In the genomic region with DNA sequence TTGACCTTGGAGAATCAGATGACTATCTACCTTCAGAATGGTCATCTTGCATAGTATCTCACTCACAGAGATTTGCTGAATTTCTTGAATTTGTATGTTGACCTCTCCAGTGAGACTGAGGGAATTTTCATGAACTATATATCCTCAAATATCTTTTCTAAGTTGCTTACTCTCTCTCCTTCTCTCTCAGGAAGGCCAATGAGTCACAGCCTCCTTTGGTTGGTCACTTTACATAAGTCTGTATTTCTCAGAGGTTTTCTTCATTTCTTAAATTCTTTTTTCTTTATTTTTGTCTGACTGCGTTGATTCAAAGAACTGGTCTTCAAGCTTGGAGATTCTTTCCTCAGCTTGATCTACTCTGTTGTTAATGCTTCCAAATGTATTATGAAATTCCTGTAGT, we compare ENCODE assay signal across 21 cellular contexts. TPM values are rescaled to one million over a fixed set of nuclear protein-coding genes. Genes with fewer than 3 reads are reported as not detected.
A peak's percentile ranks its signal among the peaks of the same experiment; 100 is the strongest.
DNase-seq lines count a peak whose midpoint lies in the region; ATAC-seq and TF ChIP-seq lines count a peak whose summit lies in the region.
"Had no signal": no experiment of that assay in that cellular context is flagged by ENCODE, and none has a peak within 500 bp of the region (broad histone marks: within the 10 kb centered on the region; RNA-seq: fewer than 3 reads in every experiment).

No MANE protein-coding gene starts in this region.

- DNase-seq in EL (peak; percentile 13), M059J (ENCODE audit: low read depth) (peak; percentile 45), choroid plexus epithelial cell (ENCODE audit: low read depth) (peak; percentile 28), mesendoderm (no peak), heart left ventricle (no peak), kidney tubule cell (ENCODE audit: low spot score) (no peak), Caco-2 (no peak), Calu3 (no peak)
- DNase-seq: CD8-positive, alpha-beta memory T cell; DMS53; KBM-7; NCI-H1105; NCI-H146; NCI-H2029; NCI-H345; NCI-H524; NCI-H774 had no signal

- intact Hi-C loops in heart left ventricle (cut with DNase I) (no loop called here), Caco-2 (cut with micrococcal nuclease; ENCODE audit: unreplicated experiment) (no loop called here), Calu3 (cut with micrococcal nuclease; ENCODE audit: unreplicated experiment) (no loop called here)

- H3K79me2 ChIP-seq in mesendoderm (ENCODE audit: control insufficient read depth, insufficient read depth, low read length), result no peaks in the 10 kb centered on the region

- no peak for TF ChIP-seq POLR2A in heart left ventricle (IDR thresholded peaks at IDR 0.05)

- ATAC-seq in heart left ventricle, result no peak
- ATAC-seq: HepG2, Panc1 had no signal

- CTCF ChIA-PET in Caco-2 (lab: Charles Lee) (no interaction called here), Calu3 (lab: Charles Lee) (no interaction called here)

- H3K9me3 Mint-ChIP-seq in Caco-2 (ENCODE audit: unreplicated experiment), result no peaks in the 10 kb centered on the region
- H3K9me3 Mint-ChIP-seq in Calu3 (ENCODE audit: low read depth, unreplicated experiment), result no peaks in the 10 kb centered on the region

- no peak overlapping the region for H3K56ac ChIP-seq in mesendoderm (ENCODE audit: low read length)

- no peak overlapping the region for H3K4me2 ChIP-seq in mesendoderm (ENCODE audit: low read length)

- H2BK5ac ChIP-seq in mesendoderm (ENCODE audit: low read length), result no peak overlapping the region

- H3K27me3 Mint-ChIP-seq in Caco-2 (ENCODE audit: insufficient read depth, unreplicated experiment) (peaks cover 27% of the 10 kb centered on the region), Calu3 (ENCODE audit: unreplicated experiment) (peaks cover 66% of the 10 kb centered on the region)

- no peak overlapping the region for H2AK5ac ChIP-seq in mesendoderm (ENCODE audit: low read length)

- peak overlapping the region; percentile 85 for H2BK15ac ChIP-seq in mesendoderm (replicated peaks; ENCODE audit: low read depth)

- H4K8ac ChIP-seq in mesendoderm (ENCODE audit: low read depth, low read length), result no peak overlapping the region

- H3K36me3 ChIP-seq in mesendoderm (ENCODE audit: control insufficient read depth, insufficient read depth, low read length), result no peaks in the 10 kb centered on the region
- no peaks in the 10 kb centered on the region for H3K36me3 ChIP-seq in heart left ventricle
- H3K36me3 ChIP-seq in Caco-2 (ENCODE audit: control insufficient read depth, insufficient read depth, low read length), result no peaks in the 10 kb centered on the region

- H3K4me1 ChIP-seq in mesendoderm (ENCODE audit: control insufficient read depth, low read depth, low read length), result no peaks in the 10 kb centered on the region
- no peaks in the 10 kb centered on the region for H3K4me1 ChIP-seq in heart left ventricle
- no peaks in the 10 kb centered on the region for H3K4me1 ChIP-seq in Caco-2

- no TSS peak for BruUV-seq in Caco-2 (replicated peaks; lab: Mats Ljungman, UMichigan)
- no TSS peak for BruUV-seq in Calu3 (replicated peaks; lab: Mats Ljungman, UMichigan)

- H3K27ac ChIP-seq in mesendoderm (ENCODE audit: low read depth, low read length) (no peak overlapping the region), heart left ventricle (no peak overlapping the region)
- H3K27ac ChIP-seq: C4-2B had no signal

- POLR2A ChIA-PET in Caco-2 (lab: Charles Lee), result no interaction called here

- no peaks in the 10 kb centered on the region for H3K79me1 ChIP-seq in mesendoderm (ENCODE audit: low read length)

- H3K18ac ChIP-seq in mesendoderm (ENCODE audit: low read length), result no peak overlapping the region

- no peaks in the 10 kb centered on the region for H3K36me3 Mint-ChIP-seq in Caco-2 (ENCODE audit: insufficient read depth, unreplicated experiment)
- H3K36me3 Mint-ChIP-seq in Calu3 (ENCODE audit: insufficient read depth, unreplicated experiment), result no peaks in the 10 kb centered on the region
- H3K36me3 Mint-ChIP-seq: CD8-positive, alpha-beta memory T cell had no signal

- no peak overlapping the region for H3K4ac ChIP-seq in mesendoderm (ENCODE audit: low read depth, low read length)

- H3K4me3 ChIP-seq in choroid plexus epithelial cell (ENCODE audit: low read depth, low read length) (no peak overlapping the region), mesendoderm (ENCODE audit: low read length) (no peak overlapping the region), heart left ventricle (no peak overlapping the region), Caco-2 (ENCODE audit: low read depth, low read length) (no peak overlapping the region)

- H2BK120ac ChIP-seq in mesendoderm (ENCODE audit: low read depth, low read length), result no peak overlapping the region

- H3K27me3 ChIP-seq in mesendoderm (ENCODE audit: insufficient read depth, low read length, poor library complexity) (no peaks in the 10 kb centered on the region), heart left ventricle (peaks cover 0 to 9% (median 0%) of the 10 kb centered on the region in 9 donors), Caco-2 (replicated peaks; ENCODE audit: control insufficient read depth, insufficient read depth, low read length) (no peaks in the 10 kb centered on the region; the same call in 1 of the 2 replicates)

- H4K5ac ChIP-seq in mesendoderm (ENCODE audit: low read length), result no peak overlapping the region

- no peak overlapping the region for H3K27ac Mint-ChIP-seq in Caco-2 (ENCODE audit: unreplicated experiment)
- no peak overlapping the region for H3K27ac Mint-ChIP-seq in Calu3 (ENCODE audit: unreplicated experiment)

- no peaks in the 10 kb centered on the region for H3K4me1 Mint-ChIP-seq in Caco-2 (ENCODE audit: low read depth, unreplicated experiment)
- H3K4me1 Mint-ChIP-seq in Calu3 (ENCODE audit: low read depth, unreplicated experiment), result peaks cover under 1% of the 10 kb centered on the region
- H3K4me1 Mint-ChIP-seq: CD8-positive, alpha-beta memory T cell had no signal

- no CpG with 5 or more reads among the region's 1 CpG for WGBS in mesendoderm (ENCODE audit: extremely low coverage, insufficient coverage, low lambda C conversion rate)
- 88 to 95% (median 95%) methylated on average over 1 of the region's 1 CpG for WGBS in heart left ventricle, 4 donors

- H3K9me3 ChIP-seq in heart left ventricle (peaks cover 0 to 8% (median 0%) of the 10 kb centered on the region in 12 donors), Caco-2 (no peaks in the 10 kb centered on the region)

- TF ChIP-seq CTCF in choroid plexus epithelial cell (conservative IDR thresholded peaks at IDR 0.05; ENCODE audit: low read depth, low read length), result no peak
- no peak for TF ChIP-seq CTCF in heart left ventricle (IDR thresholded peaks at IDR 0.05)
- TF ChIP-seq CTCF in Caco-2 (IDR thresholded peaks at IDR 0.05; ENCODE audit: insufficient read depth in 1 of 2, low read depth in 1 of 2, low read length in 1 of 2, severe bottlenecking in 1 of 2, unreplicated experiment in 1 of 2), result no peak
- TF ChIP-seq CTCF in Calu3 (IDR thresholded peaks at IDR 0.05; ENCODE audit: unreplicated experiment), result no peak

- no peak overlapping the region for H3K4me3 Mint-ChIP-seq in Caco-2 (ENCODE audit: unreplicated experiment)
- H3K4me3 Mint-ChIP-seq in Calu3 (ENCODE audit: low read depth, unreplicated experiment), result no peak overlapping the region
- H3K4me3 Mint-ChIP-seq: CD8-positive, alpha-beta memory T cell had no signal

- no peak overlapping the region for H3K9ac ChIP-seq in mesendoderm (ENCODE audit: low read length)

- no peak overlapping the region for H3K23ac ChIP-seq in mesendoderm (ENCODE audit: low read length)

RNA-seq across cellular contexts. Expression of a gene that starts 51.7 kb away (rescaled TPM):
- total RNA-seq in M059J (2014; rRNA removed; shearing (Covaris generic)), result 34.0 and 44.7 TPM in 2 replicates
- 0.45 TPM for polyA plus RNA-seq in mesendoderm (2013, experiment 1 of 2)
- polyA plus RNA-seq in mesendoderm (2013, experiment 2 of 2), result 0.24 TPM
- total RNA-seq in heart left ventricle, result 10 to 100 TPM in 2 of 9 donors, 1 to 10 TPM in 7; 1.1 to 34.9 (median 6.8) TPM
- 1 to 10 TPM; 1.0 to 3.2 TPM for polyA plus RNA-seq in heart left ventricle
- total RNA-seq in Caco-2 (2022), result 0.51 and 1.2 TPM in 2 replicates
- not detected in 2 replicates for total RNA-seq in Calu3 (2022)
- total RNA-seq: CD8-positive, alpha-beta memory T cell; HepG2 had no signal
- polyA plus RNA-seq: AG04450, HepG2 had no signal

Comparison
In these comparisons a context has a peak if more than half of its experiments do, and no peak if none do; other contexts are left out.
1. DNase-seq: peak in EL (single experiment), M059J (single experiment) and choroid plexus epithelial cell (single experiment); none in mesendoderm (single experiment), heart left ventricle (0 of 5), kidney tubule cell (single experiment), Caco-2 (0 of 2) and Calu3 (single experiment).